In the genomic region with DNA sequence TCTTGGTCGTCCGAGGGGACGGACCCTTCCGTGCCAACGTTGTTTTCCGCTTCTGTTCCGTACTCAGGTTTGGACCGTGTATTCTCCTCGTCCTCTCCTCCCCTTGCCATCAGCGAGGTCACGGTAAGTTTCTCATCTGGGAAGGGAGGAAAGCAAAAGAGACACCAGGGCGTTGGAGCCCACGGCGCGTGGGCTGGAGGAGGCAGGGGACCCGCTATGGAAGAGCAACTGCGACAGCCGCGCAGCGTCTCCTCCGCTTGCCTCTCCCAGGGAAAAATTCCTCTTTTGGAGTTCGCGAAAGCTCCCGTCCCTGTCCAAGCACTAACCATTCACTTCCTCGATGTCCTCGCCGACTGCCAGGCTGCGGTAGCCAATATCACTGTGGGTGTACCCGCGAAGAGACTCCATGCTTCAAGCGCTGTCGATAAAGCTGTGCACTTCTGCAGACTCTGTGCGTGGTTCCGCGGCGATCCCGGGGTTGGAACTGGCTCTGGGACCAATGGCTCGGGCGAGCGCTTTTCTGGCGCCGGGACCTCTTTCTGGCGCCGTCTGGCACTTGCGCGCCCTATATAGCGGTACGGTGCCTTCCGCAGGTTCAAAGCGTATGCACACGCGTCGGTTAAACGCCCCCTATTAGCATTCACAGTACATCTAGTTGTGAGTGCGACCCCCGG, we compare ENCODE assay signal across 9 cellular contexts. TPM values are rescaled to one million over a fixed set of nuclear protein-coding genes. Genes with fewer than 3 reads are reported as not detected.
A peak's percentile ranks its signal among the peaks of the same experiment; 100 is the strongest.
DNase-seq lines count a peak whose midpoint lies in the region; ATAC-seq and TF ChIP-seq lines count a peak whose summit lies in the region.
"Had no signal": no experiment of that assay in that cellular context is flagged by ENCODE, and none has a peak within 500 bp of the region (broad histone marks: within the 10 kb centered on the region; RNA-seq: fewer than 3 reads in every experiment).

A gene (minus strand): TSS at position 492 of the 674 bp plus-strand sequence. CDS start 84 bp downstream, at position 408.

- peak within 1 kb of the TSS; percentile 21 for H3K4me3 ChIP-seq in NT2/D1 (ENCODE audit: insufficient read length, low read depth)
- H3K4me3 ChIP-seq in endodermal cell (ENCODE audit: low read length): peak within 1 kb of the TSS; percentile 63
- no peak within 1 kb of the TSS for H3K4me3 ChIP-seq in trophoblast cell (ENCODE audit: low read depth, low read length)

- H3K27me3 ChIP-seq in NT2/D1 (ENCODE audit: insufficient read depth, insufficient read length) (peaks cover 97% of the 10 kb centered on the region), endodermal cell (ENCODE audit: control insufficient read depth, insufficient read depth, low read length, poor library complexity, severe bottlenecking) (peaks cover 93% of the 10 kb centered on the region), trophoblast cell (ENCODE audit: insufficient read depth, low read length) (peaks cover 19% of the 10 kb centered on the region)

- peak within 1 kb of the TSS; percentile 50 for H3K4me2 ChIP-seq in trophoblast cell (ENCODE audit: low read length)

- no peak within 1 kb of the TSS for H4K12ac ChIP-seq in trophoblast cell (ENCODE audit: low read depth, low read length)

- H3K36me3 ChIP-seq in NT2/D1 (ENCODE audit: insufficient read depth, insufficient read length, low read length) (no peaks in the 10 kb centered on the region), endodermal cell (ENCODE audit: control insufficient read depth, insufficient read depth, low read length) (no peaks in the 10 kb centered on the region), trophoblast cell (ENCODE audit: control insufficient read depth in 1 of 2, insufficient read depth in 2 of 2, low read length in 2 of 2) (no peaks in the 10 kb centered on the region)

- no peak within 1 kb of the TSS for H2AFZ ChIP-seq in trophoblast cell (ENCODE audit: insufficient read depth, low read length, poor library complexity)

- no peak within 1 kb of the TSS for H2AK5ac ChIP-seq in trophoblast cell (ENCODE audit: low read length)

- H3K79me1 ChIP-seq in trophoblast cell (ENCODE audit: low read length): no peaks in the 10 kb centered on the region

- H2BK5ac ChIP-seq in trophoblast cell (ENCODE audit: low read depth, low read length, poor library complexity): no peak within 1 kb of the TSS

- H3K9ac ChIP-seq in NT2/D1 (ENCODE audit: insufficient read length, low read depth): no peak within 1 kb of the TSS
- no peak within 1 kb of the TSS for H3K9ac ChIP-seq in endodermal cell (ENCODE audit: extremely low read depth, low read length, poor library complexity, severe bottlenecking)
- no peak within 1 kb of the TSS for H3K9ac ChIP-seq in trophoblast cell (ENCODE audit: low read length)

- no peak within 1 kb of the TSS for H4K91ac ChIP-seq in trophoblast cell (ENCODE audit: low read depth, low read length)

- H3K9me3 Mint-ChIP-seq in endodermal cell: peaks cover 45% of the 10 kb centered on the region

- TF ChIP-seq CTCF in endodermal cell (conservative IDR thresholded peaks at IDR 0.05): no peak

- H3K27ac Mint-ChIP-seq in endodermal cell: no peak within 1 kb of the TSS

- H2BK12ac ChIP-seq in trophoblast cell (ENCODE audit: low read length): no peak within 1 kb of the TSS

- no peak within 1 kb of the TSS for H4K8ac ChIP-seq in trophoblast cell (ENCODE audit: low read depth, low read length)

- H3K27ac ChIP-seq in endodermal cell (ENCODE audit: low read depth, low read length): no peak within 1 kb of the TSS
- no peak within 1 kb of the TSS for H3K27ac ChIP-seq in trophoblast cell (ENCODE audit: low read depth, low read length)

- no peaks in the 10 kb centered on the region for H3K4me1 Mint-ChIP-seq in endodermal cell

- H3K9me3 ChIP-seq in NT2/D1 (ENCODE audit: insufficient read depth, low read length): no peaks in the 10 kb centered on the region
- H3K9me3 ChIP-seq in endodermal cell (ENCODE audit: control insufficient read depth, low read length): no peaks in the 10 kb centered on the region
- no peaks in the 10 kb centered on the region for H3K9me3 ChIP-seq in trophoblast cell (ENCODE audit: insufficient read depth, low read depth, low read length)

- H3K27me3 Mint-ChIP-seq in endodermal cell (ENCODE audit: insufficient read depth): peaks cover 97% of the 10 kb centered on the region

- H2BK120ac ChIP-seq in trophoblast cell (ENCODE audit: insufficient read depth, low read length, poor library complexity): no peak within 1 kb of the TSS

- intact Hi-C loops in left colon (cut with DNase I, micrococcal nuclease): no loop called here

- H3K23ac ChIP-seq in trophoblast cell (ENCODE audit: low read length): no peak within 1 kb of the TSS

- DNase-seq in Daoy (ENCODE audit: low read depth): peak; percentile 51
- DNase-seq in NT2/D1 (ENCODE audit: low read depth, low spot score): no peak
- peak; percentile 72 for DNase-seq in endodermal cell
- DNase-seq in trophoblast cell: peak in 1 of 2 donors; percentile 26
- no peak for DNase-seq in left colon
- DNase-seq in NCI-H1105 (lab: John Stamatoyannopoulos, UW): no peak
- no peak for DNase-seq in NCI-H446 treated with DMSO at 0.1 percent for 48 hours (lab: John Stamatoyannopoulos, UW)
- DNase-seq: MV-4-11 had no signal

- H3K4me3 Mint-ChIP-seq in endodermal cell: peak within 1 kb of the TSS; percentile 46

- H3K4ac ChIP-seq in trophoblast cell (ENCODE audit: low read depth, low read length): no peak within 1 kb of the TSS

- no peaks in the 10 kb centered on the region for H3K79me2 ChIP-seq in trophoblast cell (ENCODE audit: control insufficient read depth, insufficient read depth, low read length, poor library complexity)

- ATAC-seq in left colon: no peak
- ATAC-seq in HG03039 (IDR thresholded peaks at IDR 0.05; ENCODE audit: unreplicated experiment): no peak

- H3K36me3 Mint-ChIP-seq in endodermal cell (ENCODE audit: low read depth): no peaks in the 10 kb centered on the region

- WGBS in endodermal cell (ENCODE audit: insufficient coverage in 1 of 2, insufficient read length in 1 of 2), 2 experiments: 0% methylated on average over 5 to 53 of the region's 56 CpGs
- no CpG with 5 or more reads among the region's 56 CpGs for WGBS in trophoblast cell (ENCODE audit: extremely low coverage, insufficient coverage, insufficient read length)

- no peak within 1 kb of the TSS for H3K14ac ChIP-seq in trophoblast cell (ENCODE audit: low read length)

- H3K4me1 ChIP-seq in NT2/D1 (ENCODE audit: insufficient read depth, insufficient read length) (no peaks in the 10 kb centered on the region), endodermal cell (ENCODE audit: control insufficient read depth, insufficient read depth, low read length) (no peaks in the 10 kb centered on the region), trophoblast cell (ENCODE audit: control insufficient read depth in 1 of 2, insufficient read depth in 2 of 2, low read length in 2 of 2) (no peaks in the 10 kb centered on the region)

- no peak within 1 kb of the TSS for H3K18ac ChIP-seq in trophoblast cell (ENCODE audit: low read length)

RNA-seq across cellular contexts. Expression of the gene that starts here (rescaled TPM):
- total RNA-seq in Daoy (2014; rRNA removed; shearing (Covaris generic)): 8.4 and 10.8 TPM in 2 replicates
- not detected for total RNA-seq in endodermal cell
- polyA plus RNA-seq in endodermal cell (2013, experiment 1 of 2): not detected
- not detected for polyA plus RNA-seq in endodermal cell (2013, experiment 2 of 2)
- not detected in 2 replicates for polyA plus RNA-seq in trophoblast cell (2013)
- total RNA-seq in left colon: not detected

Comparison
In these comparisons a context has a peak if more than half of its experiments do, and no peak if none do; other contexts are left out.
1. Peak in DNase-seq and H3K4me3 ChIP-seq in endodermal cell; RNA of the gene not detected or under 1 TPM.